Comparison of ENCODE assay signal across 23 cellular contexts in the genomic region with DNA sequence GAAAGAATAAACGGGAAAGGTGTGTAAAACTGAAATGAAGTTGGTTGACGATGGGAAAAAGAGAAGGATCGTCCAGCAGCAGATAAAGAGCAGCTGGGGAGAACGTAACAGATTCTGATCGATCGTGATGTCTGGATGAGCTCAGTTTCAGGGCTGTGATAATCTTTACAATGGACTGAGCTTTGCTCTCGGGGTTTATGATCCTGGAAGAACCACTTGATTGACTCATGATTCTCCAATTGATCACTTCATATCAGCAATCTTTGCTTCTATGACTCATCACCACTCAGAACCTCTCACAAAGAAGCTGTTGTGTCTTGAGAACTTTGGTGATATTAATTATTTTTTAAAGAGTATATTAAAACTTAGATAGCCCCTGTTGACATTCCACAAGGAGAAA.
A peak's percentile ranks its signal among the peaks of the same experiment; 100 is the strongest.
DNase-seq lines count a peak whose midpoint lies in the region; ATAC-seq, FAIRE-seq and TF ChIP-seq lines count a peak whose summit lies in the region.
"Had no signal": no experiment of that assay in that cellular context is flagged by ENCODE, and none has a peak within 500 bp of the region (broad histone marks: within the 10 kb centered on the region; RNA-seq: fewer than 3 reads in every experiment).

No MANE protein-coding gene starts in this region.

- H3K4me1 ChIP-seq in A549 (peaks cover 3% of the 10 kb centered on the region; the same call in 1 of the 3 replicates), HUES6 (ENCODE audit: control insufficient read depth, insufficient read depth, low read length) (peaks cover 50% of the 10 kb centered on the region), mesenchymal stem cell (ENCODE audit: control insufficient read depth, insufficient read depth, low read depth, low read length) (peaks cover 7% of the 10 kb centered on the region)
- H3K4me1 ChIP-seq: suprapubic skin had no signal

- no peaks in the 10 kb centered on the region for H3K79me1 ChIP-seq in mesenchymal stem cell (replicated peaks; ENCODE audit: low read length, poor library complexity, severe bottlenecking)

- H2BK5ac ChIP-seq in mesenchymal stem cell (ENCODE audit: low read depth, low read length, poor library complexity, severe bottlenecking), result no peak overlapping the region

- no peak overlapping the region for H2BK15ac ChIP-seq in mesenchymal stem cell (ENCODE audit: low read depth, poor library complexity, severe bottlenecking)

- H4K91ac ChIP-seq in mesenchymal stem cell (ENCODE audit: low read length), result no peak overlapping the region

- H3K4me3 ChIP-seq in A549 (no peak overlapping the region), HUES6 (ENCODE audit: low read depth, low read length) (peak overlapping the region; percentile 15), mesenchymal stem cell (ENCODE audit: insufficient read depth in 1 of 2, low read depth in 1 of 2, low read length in 2 of 2) (no peak overlapping the region)
- H3K4me3 ChIP-seq: HAP-1, suprapubic skin had no signal

- 81% methylated on average over 7 of the region's 7 CpGs for WGBS in A549 (ENCODE audit: missing lambda C conversion rate)
- 62% methylated on average over 7 of the region's 7 CpGs for WGBS in mesenchymal stem cell

- H3K27me3 ChIP-seq in HUES6 (ENCODE audit: control insufficient read depth, insufficient read depth, low read length) (peaks cover 61% of the 10 kb centered on the region), mesenchymal stem cell (ENCODE audit: control insufficient read depth in 1 of 2, insufficient read depth in 1 of 2, low read length in 2 of 2) (no peaks in the 10 kb centered on the region)
- H3K27me3 ChIP-seq: pancreas, suprapubic skin had no signal

- H2BK120ac ChIP-seq in mesenchymal stem cell (ENCODE audit: low read depth, low read length), result no peak overlapping the region

- TF ChIP-seq POLR2A in A549 (IDR thresholded peaks at IDR 0.05; ENCODE audit: low read length), result no peak

- H3K23ac ChIP-seq in mesenchymal stem cell (ENCODE audit: low read length in 2 of 2), result no peak overlapping the region

- no peak overlapping the region for H2AK5ac ChIP-seq in mesenchymal stem cell (ENCODE audit: low read length, severe bottlenecking)

- FAIRE-seq in A549 (lab: Jason Lieb, UNC), result no peak
- FAIRE-seq: bronchial epithelial cell, GM12892, pancreas had no signal

- H3K4ac ChIP-seq in mesenchymal stem cell (ENCODE audit: low read depth in 1 of 2, low read length in 2 of 2), result no peak overlapping the region

- ATAC-seq in A549, result no peak
- ATAC-seq in GM18868 (IDR thresholded peaks at IDR 0.05; ENCODE audit: unreplicated experiment), result no peak
- ATAC-seq: activated naive CD8-positive, alpha-beta T cell treated with anti-CD3 and anti-CD28 coated beads, Interleukin-2, amount 50 U/mL, for 24 hours; Panc1; pancreas had no signal

- no peak for TF ChIP-seq RAD21 in A549 (conservative IDR thresholded peaks at IDR 0.05 in 1 of 2, IDR thresholded peaks at IDR 0.05 in 1 of 2)

- H3K9me3 ChIP-seq in A549 (no peaks in the 10 kb centered on the region), HUES6 (ENCODE audit: control insufficient read depth, insufficient read depth, low read depth, low read length) (no peaks in the 10 kb centered on the region), mesenchymal stem cell (ENCODE audit: control insufficient read depth, low read length) (no peaks in the 10 kb centered on the region)
- H3K9me3 ChIP-seq: HAP-1, pancreas, suprapubic skin had no signal

- H2AFZ ChIP-seq in mesenchymal stem cell (ENCODE audit: low read depth, low read length), result no peak overlapping the region

- no peak overlapping the region for H3K14ac ChIP-seq in mesenchymal stem cell (ENCODE audit: low read length in 2 of 2)

- H3K36me3 ChIP-seq in HUES6 (ENCODE audit: control insufficient read depth, insufficient read depth, low read length) (no peaks in the 10 kb centered on the region), mesenchymal stem cell (ENCODE audit: control insufficient read depth in 1 of 2, insufficient read depth in 2 of 2, low read depth in 1 of 2, low read length in 2 of 2) (no peaks in the 10 kb centered on the region)
- H3K36me3 ChIP-seq: HAP-1, pancreas, suprapubic skin had no signal

- no peak for DNase-seq in A549 (ENCODE audit: low read depth in 1 of 2, low spot score in 1 of 2)
- no peak for DNase-seq in caudate nucleus (lab: John Stamatoyannopoulos, UW)
- peak; percentile 2 for DNase-seq in mesenchymal stem cell
- DNase-seq in islet precursor cell, result no peak
- no peak for DNase-seq in NCI-H2171 treated with DMSO at 0.1 percent for 48 hours (lab: John Stamatoyannopoulos, UW)
- no peak for DNase-seq in NCI-H2107 (lab: John Stamatoyannopoulos, UW)
- DNase-seq: ACHN; activated CD4-positive, alpha-beta memory T cell treated with anti-CD3 and anti-CD28 coated beads for 36 hours; activated effector memory CD4-positive, alpha-beta T cell treated with anti-CD3 and anti-CD28 coated beads, Interleukin-2, amount 50 U/mL, for 16 hours; activated naive CD8-positive, alpha-beta T cell treated with anti-CD3 and anti-CD28 coated beads, Interleukin-2, amount 50 U/mL, for 24 hours; dermis blood vessel endothelial cell; kidney glomerular epithelial cell; NCI-H226; pancreas; T-helper 2 cell had no signal

- no peak overlapping the region for H2BK12ac ChIP-seq in mesenchymal stem cell (ENCODE audit: low read length in 2 of 2)

- TF ChIP-seq CTCF in A549 (IDR thresholded peaks at IDR 0.05), result no peak

- POLR2A ChIA-PET in A549 (lab: Yijun Ruan, JAX), result interaction anchor here (0.5 kb wide), 1 partner anchor 109 kb away, joined by 3 read pairs; no protein-coding TSS in a partner anchor

- no peak overlapping the region for H3K18ac ChIP-seq in mesenchymal stem cell (ENCODE audit: low read depth in 1 of 2, low read length in 2 of 2)

- TF ChIP-seq EP300 in A549 (IDR thresholded peaks at IDR 0.05), result no peak

- H4K8ac ChIP-seq in mesenchymal stem cell (ENCODE audit: low read length), result no peak overlapping the region

- H3K4me2 ChIP-seq in A549, result no peak overlapping the region
- no peak overlapping the region for H3K4me2 ChIP-seq in mesenchymal stem cell (ENCODE audit: low read length, poor library complexity, severe bottlenecking)

- CTCF ChIA-PET in A549 (lab: Yijun Ruan, JAX), result interaction anchor here (1.4 kb wide), 1 partner anchor 40 kb away, joined by 3 read pairs; no protein-coding TSS in a partner anchor

- H3K27ac ChIP-seq in A549 (no peak overlapping the region), HUES6 (ENCODE audit: low read depth, low read length) (no peak overlapping the region), caudate nucleus (ENCODE audit: low read depth, low read length) (peak overlapping the region; percentile 90), mesenchymal stem cell (ENCODE audit: low read length, poor library complexity, severe bottlenecking) (no peak overlapping the region)
- H3K27ac ChIP-seq: epithelial cell of prostate, suprapubic skin had no signal

- H3K9ac ChIP-seq in HUES6 (ENCODE audit: low read length) (peak overlapping the region; percentile 15), mesenchymal stem cell (ENCODE audit: low read length) (no peak overlapping the region)

TF ChIP-seq in A549, 52 proteins besides CTCF, POLR2A, EP300 and RAD21:
- no peak for TF ChIP-seq HOXB5 (CRISPR knock-in tag; IDR thresholded peaks at IDR 0.05)
- TF ChIP-seq EHMT2 (IDR thresholded peaks at IDR 0.05; ENCODE audit: low read depth), result no peak
- no peak for TF ChIP-seq FOSL2 (IDR thresholded peaks at IDR 0.05)
- TF ChIP-seq FOSL2 (CRISPR knock-in tag; IDR thresholded peaks at IDR 0.05), result peak; percentile 55
